ENCODE assay signal across 12 cellular contexts in the genomic region with DNA sequence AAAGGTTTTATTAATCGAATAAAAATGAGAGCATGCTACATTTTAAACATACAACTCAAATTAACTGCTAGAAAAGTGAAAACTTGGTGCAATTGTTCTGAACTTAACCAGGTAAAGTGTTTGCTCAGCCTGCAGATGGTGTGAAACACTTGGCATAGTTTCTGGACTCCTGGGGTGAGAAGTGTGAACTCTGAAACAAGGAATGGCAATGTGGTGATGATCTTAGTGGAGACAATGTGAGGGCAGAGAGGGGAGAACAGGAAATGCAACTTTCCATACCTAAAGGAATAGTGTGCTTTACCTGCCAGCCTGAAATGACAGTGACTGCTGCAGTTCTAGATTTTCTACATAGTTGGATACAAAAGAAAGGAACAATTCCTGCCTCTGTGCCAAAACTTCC.
"Had no signal": no experiment of that assay in that cellular context is flagged by ENCODE, and none has a peak within 500 bp of the region (broad histone marks: within the 10 kb centered on the region; RNA-seq: fewer than 3 reads in every experiment).

No MANE protein-coding gene starts in this region.

- DNase-seq: activated CD4-positive, alpha-beta memory T cell treated with anti-CD3 and anti-CD28 coated beads, Interleukin-2, amount 10 ng/mL, durations not matched to agents 7 days and 5 days; activated gamma-delta T cell; activated naive CD8-positive, alpha-beta T cell treated with anti-CD3 and anti-CD28 coated beads for 36 hours; activated T-cell treated with anti-CD3 and anti-CD28 coated beads, Interleukin-2, amount 50 U/mL, for 48 hours; brain microvascular endothelial cell; dermis blood vessel endothelial cell; ovary; stimulated activated CD4-positive, alpha-beta T cell treated with anti-CD3 and anti-CD28 coated beads, Interleukin-2, amount 100 ng/mL, for 48 hours; stimulated activated naive CD4-positive, alpha-beta T cell treated with Interleukin-2 at 50 U/mL for 16 hours had no signal

- H3K4me3 ChIP-seq: neural progenitor cell, ovary, suprapubic skin had no signal

- H3K27ac Mint-ChIP-seq: activated CD4-positive, alpha-beta memory T cell treated with anti-CD3 and anti-CD28 coated beads, Interleukin-2, amount 10 ng/mL, durations not matched to agents 7 days and 5 days; activated naive CD8-positive, alpha-beta T cell treated with anti-CD3 and anti-CD28 coated beads for 36 hours; mesothelial cell of epicardium; neural progenitor cell had no signal

- H3K9me3 Mint-ChIP-seq: activated CD4-positive, alpha-beta memory T cell treated with anti-CD3 and anti-CD28 coated beads, Interleukin-2, amount 10 ng/mL, durations not matched to agents 7 days and 5 days; activated naive CD8-positive, alpha-beta T cell treated with anti-CD3 and anti-CD28 coated beads for 36 hours; mesothelial cell of epicardium; neural progenitor cell had no signal

- H3K4me1 Mint-ChIP-seq: activated CD4-positive, alpha-beta memory T cell treated with anti-CD3 and anti-CD28 coated beads, Interleukin-2, amount 10 ng/mL, durations not matched to agents 7 days and 5 days; activated naive CD8-positive, alpha-beta T cell treated with anti-CD3 and anti-CD28 coated beads for 36 hours; neural progenitor cell had no signal

- H3K9me3 ChIP-seq: ovary, suprapubic skin had no signal

- H3K27ac ChIP-seq: brain microvascular endothelial cell, neural progenitor cell, ovary, suprapubic skin had no signal

- H3K27me3 ChIP-seq: brain microvascular endothelial cell, neural progenitor cell, ovary, suprapubic skin had no signal

- H3K36me3 Mint-ChIP-seq: activated naive CD8-positive, alpha-beta T cell treated with anti-CD3 and anti-CD28 coated beads for 36 hours; mesothelial cell of epicardium; neural progenitor cell had no signal

- H3K4me1 ChIP-seq: neural progenitor cell, suprapubic skin had no signal

- H3K36me3 ChIP-seq: brain microvascular endothelial cell, neural progenitor cell, ovary, suprapubic skin had no signal

- H3K4me2 ChIP-seq: neural progenitor cell had no signal

- H3K9ac ChIP-seq: neural progenitor cell had no signal

- H3K4me3 Mint-ChIP-seq: activated CD4-positive, alpha-beta memory T cell treated with anti-CD3 and anti-CD28 coated beads, Interleukin-2, amount 10 ng/mL, durations not matched to agents 7 days and 5 days; activated naive CD8-positive, alpha-beta T cell treated with anti-CD3 and anti-CD28 coated beads for 36 hours; mesothelial cell of epicardium; neural progenitor cell had no signal

- H3K27me3 Mint-ChIP-seq: activated naive CD8-positive, alpha-beta T cell treated with anti-CD3 and anti-CD28 coated beads for 36 hours had no signal
